Comparison of ENCODE assay signal across 27 cellular contexts in the genomic region with DNA sequence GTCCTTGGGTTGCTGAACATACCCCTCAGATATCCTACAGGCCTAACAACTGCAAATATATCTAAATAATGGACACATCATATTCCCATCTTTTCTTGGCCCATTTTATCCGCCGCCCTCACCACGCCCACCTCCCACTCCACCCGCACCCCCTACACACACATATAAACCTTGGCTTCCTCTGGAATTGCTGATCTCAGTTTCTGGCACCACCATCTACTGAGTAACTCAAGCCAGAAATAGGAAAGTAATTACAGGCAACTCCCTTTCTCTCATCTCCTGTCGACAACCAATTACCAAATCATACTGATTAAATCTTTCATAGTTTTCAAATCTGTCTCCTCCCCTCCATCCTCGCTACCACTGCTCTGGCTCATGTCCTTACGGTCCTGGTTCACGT. TPM values are rescaled to one million over a fixed set of nuclear protein-coding genes. Genes with fewer than 3 reads are reported as not detected.
"Had no signal": no experiment of that assay in that cellular context is flagged by ENCODE, and none has a peak within 500 bp of the region (broad histone marks: within the 10 kb centered on the region; RNA-seq: fewer than 3 reads in every experiment).

No MANE protein-coding gene starts in this region.

- DNase-seq: activated CD4-positive, alpha-beta T cell treated with anti-CD3 and anti-CD28 coated beads for 48 hours; activated CD4-positive, alpha-beta T cell treated with anti-CD3 and anti-CD28 coated beads, Interleukin-2, amount 50 U/mL, for 48 hours; activated CD8-positive, alpha-beta memory T cell treated with anti-CD3 and anti-CD28 coated beads for 24 hours; activated effector memory CD4-positive, alpha-beta T cell treated with Interleukin-2 at 50 U/mL for 16 hours; activated naive CD4-positive, alpha-beta T cell treated with Interleukin-2 at 50 U/mL for 16 hours; anterior cingulate cortex; endodermal cell; foreskin melanocyte; immature natural killer cell; kidney; lower lobe of right lung; mesenchymal stem cell; stimulated activated CD4-positive, alpha-beta T cell treated with anti-CD3 and anti-CD28 coated beads, Interleukin-12 subunit alpha, Interleukin-12 subunit beta, amount 100 ng/mL, for 4 hours; stimulated activated CD4-positive, alpha-beta T cell treated with anti-CD3 and anti-CD28 coated beads, Interleukin-4, amount 100 ng/mL, for 1 hour; stimulated activated naive CD8-positive, alpha-beta T cell treated with anti-CD3 and anti-CD28 coated beads, Interleukin-15, Interleukin-2, amounts not matched to agents 100 U/mL and 50 U/mL, for 24 hours; T-helper 9 cell; testis; transverse colon; WERI-Rb-1 had no signal

- H3K36me3 ChIP-seq: lower lobe of right lung, transverse colon, WERI-Rb-1 had no signal

- ATAC-seq: activated CD4-positive, CD25-positive, alpha-beta regulatory T cell treated with anti-CD3 and anti-CD28 coated beads, Interleukin-2, amount 50 U/mL, for 24 hours; lower lobe of right lung; natural killer cell treated with Interleukin-12 subunit alpha and Interleukin-12 subunit beta and Interleukin-15 and Interleukin-18, amount 100 ng/mL, for 72 hours; sciatic nerve; stimulated activated naive CD8-positive, alpha-beta T cell treated with anti-CD3 and anti-CD28 coated beads, Interleukin-15, Interleukin-2, amounts not matched to agents 100 U/mL and 50 U/mL, for 24 hours had no signal

- H3K27ac ChIP-seq: coronary artery, lower lobe of right lung, skin epidermis, testis, transverse colon, WERI-Rb-1 had no signal

- H3K4me3 ChIP-seq: coronary artery, lower lobe of right lung, skin epidermis, testis, transverse colon had no signal

- H3K4me1 ChIP-seq: lower lobe of right lung, testis had no signal

- H3K9me3 ChIP-seq: lower lobe of right lung, testis, transverse colon had no signal

- H3K27me3 ChIP-seq: testis had no signal

RNA-seq across cellular contexts. Expression of a gene that starts 4.7 kb away (rescaled TPM):
- total RNA-seq: esophagus mucosa; kidney; lower lobe of right lung; mononuclear cell; natural killer cell treated with Interleukin-12 subunit alpha and Interleukin-12 subunit beta and Interleukin-15 and Interleukin-18, amount 100 ng/mL, for 72 hours; osteoblast had no signal
